23 cellular contexts compared by ENCODE assay signal in the genomic region with DNA sequence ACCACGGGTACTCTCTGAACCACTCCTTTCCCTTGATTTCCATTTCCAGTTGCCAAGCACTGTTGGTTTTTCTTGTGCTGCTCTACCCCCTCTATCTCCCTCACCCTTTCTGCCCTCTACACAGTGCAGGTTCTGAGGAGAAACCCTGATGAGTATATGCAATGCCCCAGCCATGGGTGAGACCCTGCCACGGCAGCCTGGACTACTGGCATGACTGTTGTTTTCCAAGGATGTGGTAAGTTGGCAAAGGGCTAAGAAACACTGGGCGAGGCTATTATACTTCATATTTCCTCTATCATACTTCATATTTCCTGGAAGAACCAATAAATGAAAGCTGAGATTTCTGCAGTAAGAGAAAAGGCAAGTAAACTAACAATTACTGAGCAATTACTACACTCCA. TPM values are rescaled to one million over a fixed set of nuclear protein-coding genes. Genes with fewer than 3 reads are reported as not detected.
"Had no signal": no experiment of that assay in that cellular context is flagged by ENCODE, and none has a peak within 500 bp of the region (broad histone marks: within the 10 kb centered on the region; RNA-seq: fewer than 3 reads in every experiment).

No MANE protein-coding gene starts in this region.

- H3K4me1 Mint-ChIP-seq: brain; natural killer cell; stimulated activated naive CD8-positive, alpha-beta T cell treated with anti-CD3 and anti-CD28 coated beads, Interleukin-15, amount 100 ng/mL, for 72 hours had no signal

- H3K4me1 ChIP-seq: sigmoid colon had no signal

- ATAC-seq: gastrocnemius medialis; natural killer cell; stimulated activated naive CD8-positive, alpha-beta T cell treated with anti-CD3 and anti-CD28 coated beads, Interleukin-15, amount 100 ng/mL, for 72 hours had no signal

- H3K27me3 Mint-ChIP-seq: activated CD4-positive, alpha-beta memory T cell treated with anti-CD3 and anti-CD28 coated beads for 36 hours; brain; dendritic cell treated with granulocyte-macrophage colony-stimulating factor and Interleukin-4, amounts not matched to agents 40 ng/mL and 50 ng/mL, for 4 days; progenitor cell of endocrine pancreas; stimulated activated naive CD8-positive, alpha-beta T cell treated with anti-CD3 and anti-CD28 coated beads, Interleukin-15, amount 100 ng/mL, for 72 hours had no signal

- H3K27ac ChIP-seq: esophagus muscularis mucosa, gastrocnemius medialis, left ventricle myocardium inferior, sigmoid colon had no signal

- H3K27ac Mint-ChIP-seq: activated CD4-positive, alpha-beta memory T cell treated with anti-CD3 and anti-CD28 coated beads for 36 hours; brain had no signal

- H3K9me3 Mint-ChIP-seq: activated CD4-positive, alpha-beta memory T cell treated with anti-CD3 and anti-CD28 coated beads for 36 hours; activated T-helper 2 cell treated with anti-CD3 and anti-CD28 coated beads, Interferon-gamma antibody, Interleukin-2, Interleukin-4, amounts not matched to agents 10 μg/mL and 5 μg/mL and 100 μg/mL, durations not matched to agents 14 hours and 24 hours and 36 hours; brain; dendritic cell treated with granulocyte-macrophage colony-stimulating factor and Interleukin-4, amounts not matched to agents 40 ng/mL and 50 ng/mL, for 4 days; natural killer cell; stimulated activated naive CD8-positive, alpha-beta T cell treated with anti-CD3 and anti-CD28 coated beads, Interleukin-15, amount 100 ng/mL, for 72 hours; T-helper 1 cell treated with Interleukin-12 subunit alpha and Interleukin-12 subunit beta and Interleukin-4 antibody, amounts not matched to agents 30 μg/mL and 1 μg/mL, for 36 hours had no signal

- DNase-seq: activated CD4-positive, alpha-beta memory T cell treated with anti-CD3 and anti-CD28 coated beads for 36 hours; activated CD4-positive, alpha-beta T cell treated with anti-CD3 and anti-CD28 coated beads for 4 hours; activated CD4-positive, CD25-positive, alpha-beta regulatory T cell; activated naive CD4-positive, alpha-beta T cell; anterior cingulate cortex; caudate nucleus; effector memory CD4-positive, alpha-beta T cell; gastrocnemius medialis; hypothalamus; left ventricle myocardium inferior; midbrain; natural killer cell; retina; sigmoid colon; stimulated activated CD4-positive, alpha-beta T cell treated with anti-CD3 and anti-CD28 coated beads, Interleukin-4, amount 100 ng/mL, for 1 hour; stimulated activated naive CD8-positive, alpha-beta T cell treated with anti-CD3 and anti-CD28 coated beads, Interleukin-15, amount 100 ng/mL, for 72 hours; tibial artery had no signal

- H3K9me3 ChIP-seq: esophagus muscularis mucosa, gastrocnemius medialis, left ventricle myocardium inferior, sigmoid colon, tibial artery had no signal

- H3K4me3 Mint-ChIP-seq: activated CD4-positive, alpha-beta memory T cell treated with anti-CD3 and anti-CD28 coated beads for 36 hours; brain; dendritic cell treated with granulocyte-macrophage colony-stimulating factor and Interleukin-4, amounts not matched to agents 40 ng/mL and 50 ng/mL, for 4 days; natural killer cell; stimulated activated naive CD8-positive, alpha-beta T cell treated with anti-CD3 and anti-CD28 coated beads, Interleukin-15, amount 100 ng/mL, for 72 hours; T-helper 1 cell treated with Interleukin-12 subunit alpha and Interleukin-12 subunit beta and Interleukin-4 antibody, amounts not matched to agents 30 μg/mL and 1 μg/mL, for 36 hours had no signal

- H3K27me3 ChIP-seq: esophagus muscularis mucosa, gastrocnemius medialis, sigmoid colon, tibial artery had no signal

- H3K4me3 ChIP-seq: esophagus muscularis mucosa, gastrocnemius medialis, left ventricle myocardium inferior, sigmoid colon, tibial artery had no signal

RNA-seq across cellular contexts. Expression of a gene that starts 52.0 kb away (rescaled TPM):
- total RNA-seq: activated CD4-positive, alpha-beta memory T cell treated with anti-CD3 and anti-CD28 coated beads for 36 hours had no signal
